ENCODE assay signal across 24 cellular contexts in the genomic region with DNA sequence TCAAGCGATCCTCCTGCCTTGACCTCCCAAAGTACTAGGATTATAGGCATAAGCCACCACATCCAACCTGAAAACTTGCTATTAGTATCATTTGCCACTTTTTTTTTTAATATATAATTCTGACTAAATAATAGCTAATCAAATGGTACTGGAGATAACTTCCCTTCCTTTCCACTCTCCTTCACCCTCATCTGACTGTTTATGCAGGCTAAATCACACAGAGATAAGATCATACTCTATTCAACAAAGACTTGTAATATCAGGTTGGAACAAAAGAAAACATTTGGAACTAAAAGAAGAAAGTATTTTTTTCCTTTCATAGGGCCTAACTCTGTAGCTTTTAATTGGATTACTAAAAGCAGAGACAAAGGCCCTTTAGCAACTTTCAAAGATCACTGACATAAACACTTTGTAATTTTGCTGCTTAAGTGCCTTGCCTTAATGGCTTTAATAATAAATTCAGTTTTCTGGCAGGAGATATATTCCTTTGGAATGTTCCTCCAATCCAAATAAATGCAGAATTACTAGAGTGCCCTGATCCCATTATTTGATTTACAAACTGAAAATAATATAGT.
DNase-seq lines count a peak whose midpoint lies in the region; ATAC-seq, FAIRE-seq and TF ChIP-seq lines count a peak whose summit lies in the region.
"Had no signal": no experiment of that assay in that cellular context is flagged by ENCODE, and none has a peak within 500 bp of the region (broad histone marks: within the 10 kb centered on the region; RNA-seq: fewer than 3 reads in every experiment).

No MANE protein-coding gene starts in this region.

- H3K4me3 ChIP-seq in HEK293 (ENCODE audit: low read depth, low read length) (no peak overlapping the region), PC-3 (ENCODE audit: low read length) (no peak overlapping the region), retinal pigment epithelial cell (ENCODE audit: low read length) (no peak overlapping the region), gastroesophageal sphincter (no peak overlapping the region)

- H3K36me3 Mint-ChIP-seq in glutamatergic neuron (ENCODE audit: unreplicated experiment), result peaks cover 5% of the 10 kb centered on the region
- H3K36me3 Mint-ChIP-seq: CD14-positive monocyte; CD8-positive, alpha-beta memory T cell; T-cell had no signal

- H3K27me3 ChIP-seq in PC-3 (ENCODE audit: low read length) (no peaks in the 10 kb centered on the region), gastroesophageal sphincter (no peaks in the 10 kb centered on the region)
- H3K27me3 ChIP-seq: BE2C had no signal

- BruUV-seq in PC-3 (replicated peaks; lab: Mats Ljungman, UMichigan), result no TSS peak

- 69 to 100% methylated on average over 1 of the region's 1 CpG for WGBS in gastroesophageal sphincter (ENCODE audit: low coverage in 1 of 2), 2 donors

- H3K4me2 ChIP-seq in PC-3 (ENCODE audit: low read length), result peak overlapping the region; percentile 43

- no peak overlapping the region for H2AFZ ChIP-seq in PC-3 (ENCODE audit: low read length)

- TF ChIP-seq POLR2A in gastroesophageal sphincter (IDR thresholded peaks at IDR 0.05), result no peak

- H3K4me1 ChIP-seq in HEK293 (ENCODE audit: control insufficient read depth, insufficient read depth, low read length) (peaks cover 21% of the 10 kb centered on the region), PC-3 (ENCODE audit: insufficient read depth, low read length) (peaks cover 50% of the 10 kb centered on the region), gastroesophageal sphincter (peaks cover 0 to 6% (median 0%) of the 10 kb centered on the region in 3 donors)
- H3K4me1 ChIP-seq: BE2C had no signal

- POLR2A ChIA-PET in HEK293 (lab: Yijun Ruan, JAX) (no interaction called here), PC-3 (lab: Charles Lee; ENCODE audit: unreplicated experiment) (interaction anchor here (0.6 to 0.8 kb wide), 2 partner anchors 66 to 194 kb away, joined by 3 to 9 read pairs; no protein-coding TSS in a partner anchor)

- H3K9me3 ChIP-seq in HEK293 (ENCODE audit: control insufficient read depth, insufficient read depth, low read depth, low read length) (no peaks in the 10 kb centered on the region), PC-3 (ENCODE audit: low read length) (no peaks in the 10 kb centered on the region), gastroesophageal sphincter (peaks cover 0 to 17% (median 0%) of the 10 kb centered on the region in 3 donors)
- H3K9me3 ChIP-seq: BE2C had no signal

- no peaks in the 10 kb centered on the region for H4K20me1 ChIP-seq in PC-3 (ENCODE audit: low read length)

- no peaks in the 10 kb centered on the region for H3K4me1 Mint-ChIP-seq in glutamatergic neuron (ENCODE audit: low read depth, unreplicated experiment)
- H3K4me1 Mint-ChIP-seq: CD14-positive monocyte; CD8-positive, alpha-beta memory T cell; T-cell had no signal

- H3K9ac ChIP-seq in PC-3 (ENCODE audit: low read length), result peak overlapping the region; percentile 53

- H3K4me3 Mint-ChIP-seq in glutamatergic neuron (ENCODE audit: unreplicated experiment), result no peak overlapping the region
- H3K4me3 Mint-ChIP-seq: CD14-positive monocyte; CD8-positive, alpha-beta memory T cell; T-cell had no signal

- no peaks in the 10 kb centered on the region for H3K9me2 ChIP-seq in PC-3 (replicated peaks; ENCODE audit: low read length)

- H3K27ac ChIP-seq in HEK293 (ENCODE audit: extremely low read depth, low read depth, low read length) (no peak overlapping the region), PC-3 (ENCODE audit: low read length) (peak overlapping the region; percentile 99), gastroesophageal sphincter (no peak overlapping the region)

- peaks cover 1% of the 10 kb centered on the region for H3K27me3 Mint-ChIP-seq in glutamatergic neuron (ENCODE audit: unreplicated experiment)

- H3K27ac Mint-ChIP-seq in glutamatergic neuron (ENCODE audit: unreplicated experiment), result no peak overlapping the region
- H3K27ac Mint-ChIP-seq: CD14-positive monocyte; CD8-positive, alpha-beta memory T cell; T-cell had no signal

- FAIRE-seq in endometrium (lab: Jason Lieb, UNC), result peak; percentile 84
- FAIRE-seq: GM12891, H1, HTR-8/SVneo, RCC 7860 had no signal

- TF ChIP-seq EP300 in gastroesophageal sphincter (IDR thresholded peaks at IDR 0.05), result no peak

- H3F3A ChIP-seq in PC-3 (ENCODE audit: low read length, unreplicated experiment), result peaks cover 7% of the 10 kb centered on the region

- TF ChIP-seq CTCF in HEK293 (tag by site-specific recombination; IDR thresholded peaks at IDR 0.05), result no peak
- no peak for TF ChIP-seq CTCF in PC-3 (conservative IDR thresholded peaks at IDR 0.05; ENCODE audit: low read depth, low read length)
- no peak for TF ChIP-seq CTCF in retinal pigment epithelial cell (conservative IDR thresholded peaks at IDR 0.05; ENCODE audit: low read depth, low read length)
- TF ChIP-seq CTCF in gastroesophageal sphincter (IDR thresholded peaks at IDR 0.05), result no peak
- no peak for TF ChIP-seq CTCF in glutamatergic neuron (IDR thresholded peaks at IDR 0.05; ENCODE audit: partially characterized antibody, unreplicated experiment)

- no peaks in the 10 kb centered on the region for H3K36me3 ChIP-seq in HEK293 (ENCODE audit: control insufficient read depth in 2 of 2, insufficient read depth in 1 of 2, low read length in 2 of 2)
- H3K36me3 ChIP-seq in PC-3 (ENCODE audit: low read depth, low read length), result no peaks in the 10 kb centered on the region
- H3K36me3 ChIP-seq in gastroesophageal sphincter, result no peaks in the 10 kb centered on the region
- H3K36me3 ChIP-seq: BE2C had no signal

- H3K79me2 ChIP-seq in PC-3 (ENCODE audit: low read length), result no peaks in the 10 kb centered on the region

- H3K9me3 Mint-ChIP-seq in glutamatergic neuron (ENCODE audit: unreplicated experiment), result peaks cover 2% of the 10 kb centered on the region

- CTCF ChIA-PET in HEK293 (lab: Yijun Ruan, JAX) (interaction anchor here (0.6 kb wide), 1 partner anchor 1194 kb away, joined by 4 read pairs; no protein-coding TSS in a partner anchor), PC-3 (lab: Charles Lee) (interaction anchor here (0.7 kb wide), 1 partner anchor 1172 kb away, joined by 3 read pairs; no protein-coding TSS in a partner anchor)

- DNase-seq in PC-3 (no peak), retinal pigment epithelial cell (ENCODE audit: low read depth) (peak; percentile 61), glutamatergic neuron (no peak)
- no peak for DNase-seq in stimulated activated CD4-positive, alpha-beta T cell treated with anti-CD3 and anti-CD28 coated beads, Interleukin-12 subunit alpha, Interleukin-12 subunit beta, amount 100 ng/mL, for 4 hours
- DNase-seq: ACHN; BE2C; CD8-positive, alpha-beta memory T cell; DMS 273 treated with DMSO at 0.1 percent for 48 hours; DMS79; GF-D8; KBM-7; MM.1S; NCI-H1694; NCI-H2029 treated with DMSO at 0.1 percent for 48 hours; NCI-H2227 treated with DMSO at 0.1 percent for 48 hours; T-cell had no signal

- ATAC-seq in PC-3 (no peak), gastroesophageal sphincter (no peak)
- ATAC-seq: T-cell had no signal

- intact Hi-C loops in PC-3 (cut with micrococcal nuclease), result loop anchor here (5.0 to 10.0 kb wide), 3 partner anchors 38 to 275 kb away; no protein-coding TSS in a partner anchor

TF ChIP-seq in HEK293, 187 proteins besides CTCF, POLR2A, EP300 and RAD21:
- no peak for TF ChIP-seq ZNF324 (tag by site-specific recombination; IDR thresholded peaks at IDR 0.05)
- TF ChIP-seq, protein P1, sequence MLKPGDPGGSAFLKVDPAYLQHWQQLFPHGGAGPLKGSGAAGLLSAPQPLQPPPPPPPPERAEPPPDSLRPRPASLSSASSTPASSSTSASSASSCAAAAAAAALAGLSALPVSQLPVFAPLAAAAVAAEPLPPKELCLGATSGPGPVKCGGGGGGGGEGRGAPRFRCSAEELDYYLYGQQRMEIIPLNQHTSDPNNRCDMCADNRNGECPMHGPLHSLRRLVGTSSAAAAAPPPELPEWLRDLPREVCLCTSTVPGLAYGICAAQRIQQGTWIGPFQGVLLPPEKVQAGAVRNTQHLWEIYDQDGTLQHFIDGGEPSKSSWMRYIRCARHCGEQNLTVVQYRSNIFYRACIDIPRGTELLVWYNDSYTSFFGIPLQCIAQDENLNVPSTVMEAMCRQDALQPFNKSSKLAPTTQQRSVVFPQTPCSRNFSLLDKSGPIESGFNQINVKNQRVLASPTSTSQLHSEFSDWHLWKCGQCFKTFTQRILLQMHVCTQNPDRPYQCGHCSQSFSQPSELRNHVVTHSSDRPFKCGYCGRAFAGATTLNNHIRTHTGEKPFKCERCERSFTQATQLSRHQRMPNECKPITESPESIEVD (tag by site-specific recombination; IDR thresholded peaks at IDR 0.05), result peak; percentile 18; the same call in 1 of the 2 replicates
